In the genomic region with DNA sequence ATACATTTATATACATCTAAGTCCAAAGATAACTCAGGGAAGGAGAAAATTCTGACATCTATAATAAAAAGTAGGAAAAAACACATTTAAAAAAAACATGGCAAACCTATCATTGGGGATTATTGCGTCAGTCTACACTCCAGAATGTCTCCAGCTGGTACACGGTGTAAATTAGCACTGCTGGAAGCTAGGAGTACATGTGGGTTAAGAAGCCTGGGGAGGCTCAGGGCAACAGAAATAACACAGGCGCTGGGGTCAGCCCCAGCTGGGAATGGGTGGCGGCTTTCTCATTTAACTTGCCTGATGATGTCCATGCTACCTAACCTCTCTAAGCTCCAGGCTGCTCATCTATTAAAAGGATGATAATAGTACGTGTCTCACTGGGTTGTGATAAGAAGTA, we compare ENCODE assay signal across 20 cellular contexts.
DNase-seq lines count a peak whose midpoint lies in the region; ATAC-seq and TF ChIP-seq lines count a peak whose summit lies in the region.
"Had no signal": no experiment of that assay in that cellular context is flagged by ENCODE, and none has a peak within 500 bp of the region (broad histone marks: within the 10 kb centered on the region; RNA-seq: fewer than 3 reads in every experiment).

No MANE protein-coding gene starts in this region.

- H3K36me3 Mint-ChIP-seq in nephron (ENCODE audit: low read depth) = no peaks in the 10 kb centered on the region
- H3K36me3 Mint-ChIP-seq: CD8-positive, alpha-beta memory T cell; T-cell had no signal

- no peak overlapping the region for H3K4me3 ChIP-seq in AG10803 (ENCODE audit: low read length)
- H3K4me3 ChIP-seq in BLaER1 treated with 17β-estradiol and CSF1 and Interleukin-3, amounts not matched to agents 10 nM and 100 nM = no peak overlapping the region
- H3K4me3 ChIP-seq: PC-9 had no signal

- no peak for ATAC-seq in HG03432 (IDR thresholded peaks at IDR 0.05; ENCODE audit: unreplicated experiment)
- ATAC-seq in left cardiac atrium = no peak
- ATAC-seq: T-cell had no signal

- H3K27ac ChIP-seq in BLaER1 treated with 17β-estradiol and CSF1 and Interleukin-3, amounts not matched to agents 10 nM and 100 nM = peak overlapping the region in 3 of 11 experiments; percentile 18 to 43 (median 29); a peak in 3 of 22 replicates
- H3K27ac ChIP-seq: PC-9 had no signal

- no peaks in the 10 kb centered on the region for H3K27me3 ChIP-seq in BLaER1 treated with 17β-estradiol and CSF1 and Interleukin-3, amounts not matched to agents 10 nM and 100 nM
- H3K27me3 ChIP-seq: BE2C had no signal

- H3K9me3 Mint-ChIP-seq in nephron = no peaks in the 10 kb centered on the region
- H3K9me3 Mint-ChIP-seq: CD8-positive, alpha-beta memory T cell; HFFc6; T-cell had no signal

- no peak for TF ChIP-seq CTCF in AG10803 (conservative IDR thresholded peaks at IDR 0.05; ENCODE audit: low read length)
- TF ChIP-seq CTCF in nephron (IDR thresholded peaks at IDR 0.05; ENCODE audit: unreplicated experiment in 3 of 3) = no peak

- intact Hi-C loops in left cardiac atrium (cut with DNase I) = no loop called here

- peaks cover 45 to 89% (median 64%) of the 10 kb centered on the region in 10 experiments for H3K4me1 ChIP-seq in BLaER1 treated with 17β-estradiol and CSF1 and Interleukin-3, amounts not matched to agents 10 nM and 100 nM

- H3K27ac Mint-ChIP-seq in nephron = peak overlapping the region in 2 of 3 experiments; percentile 47 to 77
- H3K27ac Mint-ChIP-seq: HFFc6, T-cell had no signal

- peaks cover 61% of the 10 kb centered on the region for H3K4me1 Mint-ChIP-seq in nephron

- H3K4me3 Mint-ChIP-seq in nephron = no peak overlapping the region
- H3K4me3 Mint-ChIP-seq: CD8-positive, alpha-beta memory T cell; HFFc6; T-cell had no signal

- peak overlapping the region in 10 of 11 experiments; percentile 2 to 82 (median 55); a peak in 16 of 22 replicates for H3K4me2 ChIP-seq in BLaER1 treated with 17β-estradiol and CSF1 and Interleukin-3, amounts not matched to agents 10 nM and 100 nM
- H3K4me2 ChIP-seq: PC-9 had no signal

- H4K20me1 ChIP-seq in BLaER1 treated with 17β-estradiol and CSF1 and Interleukin-3, amounts not matched to agents 10 nM and 100 nM = no peaks in the 10 kb centered on the region

- peak; percentile 17 for DNase-seq in AG10803 (ENCODE audit: low read depth)
- DNase-seq in amniotic epithelial cell (ENCODE audit: low read depth) = peak; percentile 33
- DNase-seq in activated CD4-positive, alpha-beta T cell treated with anti-CD3 and anti-CD28 coated beads, Interleukin-2, amount 50 U/mL, for 4 hours = no peak
- DNase-seq in cerebellar nuclear complex (lab: John Stamatoyannopoulos, UW) = no peak
- no peak for DNase-seq in left cardiac atrium
- DNase-seq: BE2C; CD8-positive, alpha-beta memory T cell; DND-41; GDM1; HFFc6; Kasumi-1; MV-4-11; NCI-H1417 treated with DMSO at 0.1 percent for 48 hours; NCI-H2029 treated with DMSO at 0.1 percent for 48 hours; NCI-H2171 treated with DMSO at 0.1 percent for 48 hours; PC-9; T-cell had no signal

- no peaks in the 10 kb centered on the region for H3K36me3 ChIP-seq in BLaER1 treated with 17β-estradiol and CSF1 and Interleukin-3, amounts not matched to agents 10 nM and 100 nM
- H3K36me3 ChIP-seq: BE2C had no signal

- H3K27me3 Mint-ChIP-seq in nephron (ENCODE audit: low read depth) = peaks cover 22% of the 10 kb centered on the region
- H3K27me3 Mint-ChIP-seq: T-cell had no signal

- H3K9ac ChIP-seq in BLaER1 treated with 17β-estradiol and CSF1 and Interleukin-3, amounts not matched to agents 10 nM and 100 nM = no peak overlapping the region

- H3K9me3 ChIP-seq in BLaER1 treated with 17β-estradiol and CSF1 and Interleukin-3, amounts not matched to agents 10 nM and 100 nM (replicated peaks in 1 of 11) = no peaks in the 10 kb centered on the region
- H3K9me3 ChIP-seq: BE2C had no signal

Comparison
In these comparisons a context has a peak if more than half of its experiments do, and no peak if none do; other contexts are left out.
1. DNase-seq: peak in AG10803 (single experiment) and amniotic epithelial cell (single experiment); none in activated CD4-positive, alpha-beta T cell treated with anti-CD3 and anti-CD28 coated beads, Interleukin-2, amount 50 U/mL, for 4 hours (0 of 2), cerebellar nuclear complex (0 of 2) and left cardiac atrium (single experiment).